In the genomic region with DNA sequence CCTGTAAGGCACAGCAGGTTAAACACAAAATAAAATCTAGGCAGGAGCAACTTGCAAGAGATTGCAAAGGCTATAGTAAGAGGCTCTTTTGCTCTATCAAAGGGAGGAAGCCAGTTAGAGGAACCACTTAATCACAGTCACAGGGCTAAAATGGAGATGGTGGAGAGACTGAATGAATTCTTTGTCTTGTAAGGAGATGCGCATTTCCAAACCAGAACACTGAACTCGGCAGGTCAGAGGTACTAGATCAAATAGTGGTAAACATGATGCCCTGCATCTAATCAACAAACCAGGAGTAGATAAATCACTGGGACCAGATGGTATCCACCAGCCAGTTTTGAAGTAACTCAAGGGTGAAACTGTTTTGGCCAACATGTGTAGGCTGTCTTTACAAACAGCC, we compare ENCODE assay signal across 23 cellular contexts. TPM values are rescaled to one million over a fixed set of nuclear protein-coding genes. Genes with fewer than 3 reads are reported as not detected.
"Had no signal": no experiment of that assay in that cellular context is flagged by ENCODE, and none has a peak within 500 bp of the region (broad histone marks: within the 10 kb centered on the region; RNA-seq: fewer than 3 reads in every experiment).

No MANE protein-coding gene starts in this region.

- H3K4me1 Mint-ChIP-seq: activated B cell treated with CpG ODN at 0.5 μM for 24 hours; activated naive CD8-positive, alpha-beta T cell treated with anti-CD3 and anti-CD28 coated beads, Interleukin-2, amount 10 ng/mL, durations not matched to agents 7 days and 5 days had no signal

- H3K9me3 ChIP-seq: body of pancreas, gastrocnemius medialis, lower lobe of right lung, psoas muscle, thyroid gland had no signal

- H3K27me3 Mint-ChIP-seq: activated B cell treated with CpG ODN at 0.5 μM for 24 hours; activated naive CD8-positive, alpha-beta T cell treated with anti-CD3 and anti-CD28 coated beads, Interleukin-2, amount 10 ng/mL, durations not matched to agents 7 days and 5 days had no signal

- H3K9me3 Mint-ChIP-seq: activated B cell treated with CpG ODN at 0.5 μM for 24 hours; activated CD4-positive, alpha-beta memory T cell treated with anti-CD3 and anti-CD28 coated beads for 36 hours; activated naive CD8-positive, alpha-beta T cell treated with anti-CD3 and anti-CD28 coated beads, Interleukin-2, amount 10 ng/mL, durations not matched to agents 7 days and 5 days; nephron had no signal

- H3K4me3 ChIP-seq: body of pancreas, dorsolateral prefrontal cortex, gastrocnemius medialis, lower lobe of right lung, psoas muscle, thyroid gland had no signal

- ATAC-seq: body of pancreas, gastrocnemius medialis, left colon, lower lobe of right lung, psoas muscle, right cardiac atrium had no signal

- H3K36me3 Mint-ChIP-seq: activated CD4-positive, alpha-beta memory T cell treated with anti-CD3 and anti-CD28 coated beads for 36 hours; activated naive CD8-positive, alpha-beta T cell treated with anti-CD3 and anti-CD28 coated beads, Interleukin-2, amount 10 ng/mL, durations not matched to agents 7 days and 5 days had no signal

- H3K4me3 Mint-ChIP-seq: activated B cell treated with CpG ODN at 0.5 μM for 24 hours; activated CD4-positive, alpha-beta memory T cell treated with anti-CD3 and anti-CD28 coated beads for 36 hours; activated naive CD8-positive, alpha-beta T cell treated with anti-CD3 and anti-CD28 coated beads, Interleukin-2, amount 10 ng/mL, durations not matched to agents 7 days and 5 days; nephron had no signal

- H3K27me3 ChIP-seq: body of pancreas, gastrocnemius medialis, thyroid gland had no signal

- H3K27ac Mint-ChIP-seq: activated B cell treated with CpG ODN at 0.5 μM for 24 hours; activated CD4-positive, alpha-beta memory T cell treated with anti-CD3 and anti-CD28 coated beads for 36 hours; activated naive CD8-positive, alpha-beta T cell treated with anti-CD3 and anti-CD28 coated beads, Interleukin-2, amount 10 ng/mL, durations not matched to agents 7 days and 5 days had no signal

- H3K27ac ChIP-seq: body of pancreas, dorsolateral prefrontal cortex, gastrocnemius medialis, lower lobe of right lung, psoas muscle, thyroid gland had no signal

- DNase-seq: activated B cell treated with CpG ODN at 0.5 μM for 24 hours; activated CD4-positive, alpha-beta memory T cell treated with anti-CD3 and anti-CD28 coated beads for 36 hours; activated CD4-positive, alpha-beta T cell treated with anti-CD3 and anti-CD28 coated beads for 4 hours; activated naive CD4-positive, alpha-beta T cell treated with Interleukin-2 at 50 U/mL for 16 hours; activated naive CD8-positive, alpha-beta T cell treated with anti-CD3 and anti-CD28 coated beads, Interleukin-2, amount 10 ng/mL, durations not matched to agents 7 days and 5 days; activated T-cell treated with anti-CD3 and anti-CD28 coated beads for 4 hours; body of pancreas; caudate nucleus; dorsolateral prefrontal cortex; gastrocnemius medialis; head of caudate nucleus; islet precursor cell; left colon; lower lobe of right lung; midbrain; psoas muscle; right cardiac atrium; stimulated activated CD4-positive, alpha-beta T cell treated with anti-CD3 and anti-CD28 coated beads, Interleukin-2, amount 100 ng/mL, for 24 hours; stimulated activated naive CD4-positive, alpha-beta T cell treated with Interleukin-2 at 50 U/mL for 16 hours; SW 1271; thyroid gland had no signal

- H3K4me1 ChIP-seq: body of pancreas, gastrocnemius medialis, lower lobe of right lung, psoas muscle, thyroid gland had no signal

- H3K36me3 ChIP-seq: gastrocnemius medialis, lower lobe of right lung, thyroid gland had no signal

RNA-seq across cellular contexts. Expression of gene GPC4, which starts 55.8 kb away (rescaled TPM):
- total RNA-seq: activated CD4-positive, alpha-beta memory T cell treated with anti-CD3 and anti-CD28 coated beads for 36 hours; activated naive CD8-positive, alpha-beta T cell treated with anti-CD3 and anti-CD28 coated beads, Interleukin-2, amount 10 ng/mL, durations not matched to agents 7 days and 5 days; T-helper 2 cell treated with Interferon-gamma antibody and Interleukin-4, amounts not matched to agents 100 ng/mL and 5 ng/mL, for 36 hours had no signal
